ENCODE assay signal across 13 cellular contexts in genomic region chr4:83170952-83171399, GRCh38. TPM values are rescaled to one million over a fixed set of nuclear protein-coding genes. Genes with fewer than 3 reads are reported as not detected.
DNase-seq lines count a peak whose midpoint lies in the region; ATAC-seq and TF ChIP-seq lines count a peak whose summit lies in the region.
"Had no signal": no experiment of that assay in that cellular context is flagged by ENCODE, and none has a peak within 500 bp of the region (broad histone marks: within the 10 kb centered on the region; RNA-seq: fewer than 3 reads in every experiment).

No MANE protein-coding gene starts in this region.

- no peak for TF ChIP-seq POLR2A in vagina (IDR thresholded peaks at IDR 0.05)

- H3K4me2 ChIP-seq in mesenchymal stem cell (ENCODE audit: low read length, poor library complexity, severe bottlenecking), result no peak overlapping the region

- H3K27ac Mint-ChIP-seq in T-cell, result no peak overlapping the region

- no peak overlapping the region for H2AK5ac ChIP-seq in mesenchymal stem cell (ENCODE audit: low read length, severe bottlenecking)

- H3K4ac ChIP-seq in mesenchymal stem cell (ENCODE audit: low read depth in 1 of 2, low read length in 2 of 2), result peak overlapping the region in 1 of 2 experiments; percentile 13

- peaks cover 15 to 29% (median 18%) of the 10 kb centered on the region in 3 donors for H3K4me1 Mint-ChIP-seq in T-cell

- no peaks in the 10 kb centered on the region for H3K27me3 Mint-ChIP-seq in T-cell

- ATAC-seq in GM19463 (IDR thresholded peaks at IDR 0.05; ENCODE audit: unreplicated experiment) (peak; percentile 46), HG03095 (IDR thresholded peaks at IDR 0.05; ENCODE audit: unreplicated experiment) (no peak), HG02610 (IDR thresholded peaks at IDR 0.05; ENCODE audit: unreplicated experiment) (no peak), T-cell (replicated peaks in 1 of 4) (no peak)

- no peak overlapping the region for H2BK15ac ChIP-seq in mesenchymal stem cell (ENCODE audit: low read depth, poor library complexity, severe bottlenecking)

- H3K9me3 Mint-ChIP-seq in T-cell, result no peaks in the 10 kb centered on the region

- H3K79me1 ChIP-seq in mesenchymal stem cell (replicated peaks; ENCODE audit: low read length, poor library complexity, severe bottlenecking), result no peaks in the 10 kb centered on the region

- H3K14ac ChIP-seq in mesenchymal stem cell (ENCODE audit: low read length in 2 of 2), result no peak overlapping the region

- H3K4me1 ChIP-seq in mesenchymal stem cell (ENCODE audit: control insufficient read depth, insufficient read depth, low read depth, low read length) (no peaks in the 10 kb centered on the region), vagina (no peaks in the 10 kb centered on the region)
- H3K4me1 ChIP-seq: parathyroid adenoma, upper lobe of right lung had no signal

- H3K9me3 ChIP-seq in mesenchymal stem cell (ENCODE audit: control insufficient read depth, low read length), result no peaks in the 10 kb centered on the region
- no peaks in the 10 kb centered on the region for H3K9me3 ChIP-seq in vagina
- H3K9me3 ChIP-seq: Peyer's patch, upper lobe of right lung had no signal

- no peak overlapping the region for H3K4me3 ChIP-seq in mesenchymal stem cell (ENCODE audit: insufficient read depth in 1 of 2, low read depth in 1 of 2, low read length in 2 of 2)
- no peak overlapping the region for H3K4me3 ChIP-seq in vagina
- H3K4me3 ChIP-seq: Peyer's patch, upper lobe of right lung had no signal

- intact Hi-C loops in vagina (cut with DNase I), result no loop called here

- no peaks in the 10 kb centered on the region for H3K36me3 ChIP-seq in mesenchymal stem cell (ENCODE audit: control insufficient read depth in 1 of 2, insufficient read depth in 2 of 2, low read depth in 1 of 2, low read length in 2 of 2)
- no peaks in the 10 kb centered on the region for H3K36me3 ChIP-seq in vagina
- H3K36me3 ChIP-seq: Peyer's patch, upper lobe of right lung had no signal

- no peak overlapping the region for H3K4me3 Mint-ChIP-seq in T-cell

- no peak for TF ChIP-seq CTCF in vagina (IDR thresholded peaks at IDR 0.05)

- DNase-seq in EL (peak; percentile 2), SK-MEL-5 (ENCODE audit: low read depth, low spot score) (peak; percentile 19), mesenchymal stem cell (no peak), T-cell (no peak), vagina (ENCODE audit: extremely low spot score in 2 of 2) (no peak)
- DNase-seq: anterior cingulate cortex, NCI-H1930, Peyer's patch, upper lobe of right lung had no signal

- no peak overlapping the region for H4K91ac ChIP-seq in mesenchymal stem cell (ENCODE audit: low read length)

- peak overlapping the region in 1 of 2 experiments; percentile 46 for H3K18ac ChIP-seq in mesenchymal stem cell (ENCODE audit: low read depth in 1 of 2, low read length in 2 of 2)

- POLR2A ChIA-PET in T-cell (lab: Charles Lee), result no interaction called here

- H2BK12ac ChIP-seq in mesenchymal stem cell (ENCODE audit: low read length in 2 of 2), result no peak overlapping the region

- in situ Hi-C loops in SK-MEL-5 (cut with HindIII; ENCODE audit: low pct_unique_long_range_greater_than_20kb, low sequenced_read_pairs), result no loop called here

- no peaks in the 10 kb centered on the region for H3K36me3 Mint-ChIP-seq in T-cell

- WGBS in mesenchymal stem cell, result 72% methylated on average over 4 of the region's 4 CpGs

- H3K27me3 ChIP-seq in mesenchymal stem cell (ENCODE audit: control insufficient read depth in 1 of 2, insufficient read depth in 1 of 2, low read length in 2 of 2) (no peaks in the 10 kb centered on the region), vagina (no peaks in the 10 kb centered on the region)
- H3K27me3 ChIP-seq: Peyer's patch, upper lobe of right lung had no signal

- no peak overlapping the region for H3K23ac ChIP-seq in mesenchymal stem cell (ENCODE audit: low read length in 2 of 2)

- H3K9ac ChIP-seq in mesenchymal stem cell (ENCODE audit: low read length), result no peak overlapping the region
- H3K9ac ChIP-seq: parathyroid adenoma had no signal

- peak overlapping the region; percentile 30 for H2AFZ ChIP-seq in mesenchymal stem cell (ENCODE audit: low read depth, low read length)
- H2AFZ ChIP-seq: parathyroid adenoma had no signal

- H2BK120ac ChIP-seq in mesenchymal stem cell (ENCODE audit: low read depth, low read length), result no peak overlapping the region

- no peak overlapping the region for H3K27ac ChIP-seq in mesenchymal stem cell (ENCODE audit: low read length, poor library complexity, severe bottlenecking)
- H3K27ac ChIP-seq in vagina, result no peak overlapping the region
- H3K27ac ChIP-seq: parathyroid adenoma, Peyer's patch, upper lobe of right lung had no signal

- H2BK5ac ChIP-seq in mesenchymal stem cell (ENCODE audit: low read depth, low read length, poor library complexity, severe bottlenecking), result peak overlapping the region; percentile 31

- H4K8ac ChIP-seq in mesenchymal stem cell (ENCODE audit: low read length), result peak overlapping the region; percentile 8

- CTCF ChIA-PET in T-cell (lab: Charles Lee), result no interaction called here

RNA-seq across cellular contexts. Expression of gene PLAC8, which starts 56.4 kb away (rescaled TPM):
- total RNA-seq in SK-MEL-5 (2014; rRNA removed; shearing (Covaris generic)), result not detected in 2 replicates
- polyA plus RNA-seq in SK-MEL-5 (2015; cell fraction: cytosol; rRNA removed), result not detected in 2 replicates
- polyA plus RNA-seq in SK-MEL-5 (2015; cell fraction: nucleus; rRNA removed), result not detected in 2 replicates
- 33.2 TPM for polyA plus RNA-seq in mesenchymal stem cell (2013, experiment 1 of 2)
- 36.4 TPM for polyA plus RNA-seq in mesenchymal stem cell (2013, experiment 2 of 2)
- total RNA-seq in T-cell, result 100 to 1,000 TPM; 124 to 318 (median 147) TPM
- not detected for total RNA-seq in vagina

Comparison
In these comparisons a context has a peak if more than half of its experiments do, and no peak if none do; other contexts are left out.
1. DNase-seq: peak in EL (single experiment) and SK-MEL-5 (single experiment); none in mesenchymal stem cell (single experiment), T-cell (0 of 34) and vagina (0 of 2).
2. RNA of gene PLAC8, which starts 56.4 kb away (total RNA-seq): 124 to 318 TPM in T-cell; not detected in vagina (single experiment) and not detected in SK-MEL-5; every median in the first group is over 10 times any median in the second.